2 cellular contexts compared by ENCODE assay signal in genomic region chr1:29801003-29801402, GRCh38.
TF ChIP-seq lines count a peak whose summit lies in the region.

No MANE protein-coding gene starts in this region.

TF ChIP-seq in HCT116, 20 proteins besides CTCF, POLR2A, EP300 and RAD21:
- TF ChIP-seq SP1 (IDR thresholded peaks at IDR 0.05; ENCODE audit: low read depth) (no peak), TCF7L2 (IDR thresholded peaks at IDR 0.05; ENCODE audit: borderline replicate concordance, extremely low read depth, insufficient read depth, insufficient read length) (no peak), JUND (IDR thresholded peaks at IDR 0.05) (no peak), FOSL1 (IDR thresholded peaks at IDR 0.05; ENCODE audit: low read depth) (no peak), CEBPB (IDR thresholded peaks at IDR 0.05; ENCODE audit: low read depth) (no peak), ATF3 (IDR thresholded peaks at IDR 0.05) (no peak), MAX (IDR thresholded peaks at IDR 0.05) (no peak), EZH2phosphoT487 (IDR thresholded peaks at IDR 0.05; ENCODE audit: borderline replicate concordance) (no peak), ZFX (IDR thresholded peaks at IDR 0.05) (no peak), EGR1 (IDR thresholded peaks at IDR 0.05; ENCODE audit: low read depth) (no peak), POLR2AphosphoS5 (IDR thresholded peaks at IDR 0.05; ENCODE audit: low read depth, low read length) (no peak), YY1 (IDR thresholded peaks at IDR 0.05; ENCODE audit: extremely low read depth, insufficient replicate concordance, low read depth, low read length) (no peak), REST (IDR thresholded peaks at IDR 0.05; ENCODE audit: low read depth) (no peak), ZBTB33 (IDR thresholded peaks at IDR 0.05; ENCODE audit: extremely low read depth, insufficient replicate concordance, low read length) (no peak), SIN3A (IDR thresholded peaks at IDR 0.05; ENCODE audit: low read depth) (no peak), SRF (IDR thresholded peaks at IDR 0.05; ENCODE audit: low read depth) (no peak), ZNF274 (IDR thresholded peaks at IDR 0.05; ENCODE audit: low read depth, low read length) (no peak), ELF1 (IDR thresholded peaks at IDR 0.05; ENCODE audit: borderline replicate concordance, low read depth) (no peak), EZH2 (IDR thresholded peaks at IDR 0.05) (no peak)

TF ChIP-seq in H1, 55 proteins besides CTCF, POLR2A, EP300 and RAD21:
- TF ChIP-seq KDM1A (IDR thresholded peaks at IDR 0.05; ENCODE audit: borderline replicate concordance, low read length): 0 out of 2 replicates have a peak, but pooled peaks have one; percentile 34
- TF ChIP-seq ATF3 (IDR thresholded peaks at IDR 0.05; ENCODE audit: insufficient read depth, low read depth, low read length): no peak
